ENCODE assay signal across 8 cellular contexts in the genomic region with DNA sequence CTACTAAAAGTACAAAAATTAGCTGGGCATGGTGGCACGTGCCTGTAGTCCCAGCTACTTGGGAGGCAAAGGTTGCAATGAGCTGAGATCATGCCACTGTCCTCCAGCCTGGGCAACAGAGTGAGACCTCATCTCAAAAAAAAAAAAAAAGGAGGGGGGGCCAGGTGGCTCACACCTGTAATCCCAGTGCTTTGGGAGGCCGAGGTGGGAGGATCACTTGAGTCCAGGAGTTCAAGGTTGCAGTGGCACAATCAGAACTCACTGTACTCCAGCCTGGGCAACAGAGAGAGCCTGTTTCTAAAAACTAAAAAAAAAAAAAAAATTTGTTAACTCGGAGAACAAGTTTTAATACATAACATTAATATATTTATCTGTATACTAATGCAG. TPM values are rescaled to one million over a fixed set of nuclear protein-coding genes. Genes with fewer than 3 reads are reported as not detected.
DNase-seq lines count a peak whose midpoint lies in the region; ATAC-seq and TF ChIP-seq lines count a peak whose summit lies in the region.
"Not testable (repeated sequence)": the region's sequence is repeated elsewhere in the genome, so short reads cannot be mapped to it uniquely, and the experiment has no call there.

No MANE protein-coding gene starts in this region.

- not testable (repeated sequence) for H3K9me3 Mint-ChIP-seq in CD8-positive, alpha-beta memory T cell; T-cell; activated T-helper 1 cell treated with anti-CD3 and anti-CD28 coated beads, Interleukin-12 subunit alpha, Interleukin-12 subunit beta, Interleukin-2, Interleukin-4 antibody, amounts not matched to agents 30 ng/mL and 10 ng/mL and 1 ng/mL, durations not matched to agents 14 hours and 24 hours and 36 hours

- not testable (repeated sequence) for TF ChIP-seq POLR2A in breast epithelium (IDR thresholded peaks at IDR 0.05); gastroesophageal sphincter (IDR thresholded peaks at IDR 0.05); upper lobe of left lung (IDR thresholded peaks at IDR 0.05)

- H2BK120ac ChIP-seq in mesenchymal stem cell (ENCODE audit: low read depth, low read length) = not testable (repeated sequence)

- H2AFZ ChIP-seq in mesenchymal stem cell (ENCODE audit: low read depth, low read length) = not testable (repeated sequence)

- TF ChIP-seq CTCF in breast epithelium (IDR thresholded peaks at IDR 0.05); gastroesophageal sphincter (IDR thresholded peaks at IDR 0.05); upper lobe of left lung (IDR thresholded peaks at IDR 0.05): not testable (repeated sequence)

- H3K27me3 Mint-ChIP-seq in CD8-positive, alpha-beta memory T cell; T-cell; activated T-helper 1 cell treated with anti-CD3 and anti-CD28 coated beads, Interleukin-12 subunit alpha, Interleukin-12 subunit beta, Interleukin-2, Interleukin-4 antibody, amounts not matched to agents 30 ng/mL and 10 ng/mL and 1 ng/mL, durations not matched to agents 14 hours and 24 hours and 36 hours (ENCODE audit: insufficient read depth): not testable (repeated sequence)

- not testable (repeated sequence) for H3K4me2 ChIP-seq in mesenchymal stem cell (ENCODE audit: low read length, poor library complexity, severe bottlenecking)

- CTCF ChIA-PET in CD8-positive, alpha-beta memory T cell (lab: Charles Lee) = interaction anchor here (5.7 kb wide), 1 partner anchor 19 kb away, joined by 48 read pairs; a partner anchor contains a TSS
- CTCF ChIA-PET in T-cell (lab: Charles Lee) = interaction anchor here (0.6 to 1.1 kb wide), 4 partner anchors 18 to 499 kb away, joined by 4 to 6 read pairs (median 6); no protein-coding TSS in a partner anchor

- H3K36me3 Mint-ChIP-seq in CD8-positive, alpha-beta memory T cell; T-cell; activated T-helper 1 cell treated with anti-CD3 and anti-CD28 coated beads, Interleukin-12 subunit alpha, Interleukin-12 subunit beta, Interleukin-2, Interleukin-4 antibody, amounts not matched to agents 30 ng/mL and 10 ng/mL and 1 ng/mL, durations not matched to agents 14 hours and 24 hours and 36 hours (ENCODE audit: low read depth): not testable (repeated sequence)

- POLR2A ChIA-PET in CD8-positive, alpha-beta memory T cell (lab: Charles Lee) = not testable (repeated sequence)
- POLR2A ChIA-PET in T-cell (lab: Charles Lee) = interaction anchor here in 1 of 2 donors (0.6 kb wide), 1 partner anchor 194 kb away, joined by 6 read pairs; no protein-coding TSS in a partner anchor

- H3K27me3 ChIP-seq in CD8-positive, alpha-beta memory T cell (ENCODE audit: insufficient read depth, low read length, poor library complexity, severe bottlenecking); breast epithelium; gastroesophageal sphincter; mesenchymal stem cell (ENCODE audit: control insufficient read depth in 1 of 2, insufficient read depth in 1 of 2, low read length in 2 of 2); upper lobe of left lung: not testable (repeated sequence)

- intact Hi-C loops in activated T-helper 1 cell treated with anti-CD3 and anti-CD28 coated beads, Interleukin-12 subunit alpha, Interleukin-12 subunit beta, Interleukin-2, Interleukin-4 antibody, amounts not matched to agents 30 ng/mL and 10 ng/mL and 1 ng/mL, durations not matched to agents 14 hours and 24 hours and 36 hours (cut with micrococcal nuclease); breast epithelium (cut with DNase I; ENCODE audit: low total_unique reads): not testable (repeated sequence)

- peak overlapping the region; percentile 89 to 99 (median 98) for H3K27ac Mint-ChIP-seq in CD8-positive, alpha-beta memory T cell
- peak overlapping the region; percentile 93 to 100 for H3K27ac Mint-ChIP-seq in T-cell
- H3K27ac Mint-ChIP-seq in activated T-helper 1 cell treated with anti-CD3 and anti-CD28 coated beads, Interleukin-12 subunit alpha, Interleukin-12 subunit beta, Interleukin-2, Interleukin-4 antibody, amounts not matched to agents 30 ng/mL and 10 ng/mL and 1 ng/mL, durations not matched to agents 14 hours and 24 hours and 36 hours = peak overlapping the region; percentile 100

- not testable (repeated sequence) for ATAC-seq in T-cell (replicated peaks in 1 of 4); gastroesophageal sphincter; upper lobe of left lung (ENCODE audit: low FRiP score in 2 of 2)

- H3K79me1 ChIP-seq in mesenchymal stem cell (replicated peaks; ENCODE audit: low read length, poor library complexity, severe bottlenecking) = not testable (repeated sequence)

- H3K4me3 ChIP-seq in CD8-positive, alpha-beta memory T cell (ENCODE audit: low read length); breast epithelium; gastroesophageal sphincter; mesenchymal stem cell (ENCODE audit: insufficient read depth in 1 of 2, low read depth in 1 of 2, low read length in 2 of 2); skin epidermis; upper lobe of left lung: not testable (repeated sequence)

- TF ChIP-seq EP300 in gastroesophageal sphincter (IDR thresholded peaks at IDR 0.05); upper lobe of left lung (IDR thresholded peaks at IDR 0.05): not testable (repeated sequence)

- not testable (repeated sequence) for H2BK15ac ChIP-seq in mesenchymal stem cell (ENCODE audit: low read depth, poor library complexity, severe bottlenecking)

- H3K9me3 ChIP-seq in CD8-positive, alpha-beta memory T cell (ENCODE audit: low read length); breast epithelium; gastroesophageal sphincter; mesenchymal stem cell (ENCODE audit: control insufficient read depth, low read length); upper lobe of left lung: not testable (repeated sequence)

- H4K8ac ChIP-seq in mesenchymal stem cell (ENCODE audit: low read length) = not testable (repeated sequence)

- not testable (repeated sequence) for H3K14ac ChIP-seq in mesenchymal stem cell (ENCODE audit: low read length in 2 of 2)

- not testable (repeated sequence) for H3K18ac ChIP-seq in mesenchymal stem cell (ENCODE audit: low read depth in 1 of 2, low read length in 2 of 2)

- H3K4me1 Mint-ChIP-seq in CD8-positive, alpha-beta memory T cell = peaks cover 37 to 51% (median 39%) of the 10 kb centered on the region in 3 donors
- peaks cover 56 to 71% (median 70%) of the 10 kb centered on the region in 3 donors for H3K4me1 Mint-ChIP-seq in T-cell
- peaks cover 58% of the 10 kb centered on the region for H3K4me1 Mint-ChIP-seq in activated T-helper 1 cell treated with anti-CD3 and anti-CD28 coated beads, Interleukin-12 subunit alpha, Interleukin-12 subunit beta, Interleukin-2, Interleukin-4 antibody, amounts not matched to agents 30 ng/mL and 10 ng/mL and 1 ng/mL, durations not matched to agents 14 hours and 24 hours and 36 hours (ENCODE audit: low read depth)

- peak overlapping the region in 1 of 2 experiments; percentile 16 for H2BK12ac ChIP-seq in mesenchymal stem cell (ENCODE audit: low read length in 2 of 2)

- H4K91ac ChIP-seq in mesenchymal stem cell (ENCODE audit: low read length) = not testable (repeated sequence)

- not testable (repeated sequence) for H2BK5ac ChIP-seq in mesenchymal stem cell (ENCODE audit: low read depth, low read length, poor library complexity, severe bottlenecking)

- 67 to 72% methylated on average over 1 to 3 of the region's 3 CpGs for WGBS in gastroesophageal sphincter (ENCODE audit: low coverage in 1 of 2), 2 donors
- 74% methylated on average over 2 of the region's 3 CpGs for WGBS in mesenchymal stem cell
- WGBS in upper lobe of left lung, 2 donors = 78 to 80% methylated on average over 3 of the region's 3 CpGs

- H3K4me1 ChIP-seq in CD8-positive, alpha-beta memory T cell (ENCODE audit: insufficient read depth, low read length) = peaks cover 38% of the 10 kb centered on the region
- H3K4me1 ChIP-seq in breast epithelium; mesenchymal stem cell (ENCODE audit: control insufficient read depth, insufficient read depth, low read depth, low read length): not testable (repeated sequence)
- H3K4me1 ChIP-seq in gastroesophageal sphincter (peaks cover 0 to 37% (median 0%) of the 10 kb centered on the region in 3 donors), upper lobe of left lung (peaks cover 32 to 40% (median 36%) of the 10 kb centered on the region in 4 donors)

- peak overlapping the region; percentile 84 for H3K27ac ChIP-seq in CD8-positive, alpha-beta memory T cell (ENCODE audit: low read depth, low read length)
- H3K27ac ChIP-seq in breast epithelium = peak overlapping the region; percentile 70
- H3K27ac ChIP-seq in gastroesophageal sphincter = peak overlapping the region; percentile 34 to 79 (median 67)
- not testable (repeated sequence) for H3K27ac ChIP-seq in mesenchymal stem cell (ENCODE audit: low read length, poor library complexity, severe bottlenecking)
- peak overlapping the region in 20 of 21 experiments; percentile 31 to 97 (median 80) for H3K27ac ChIP-seq in skin epidermis
- H3K27ac ChIP-seq in upper lobe of left lung = peak overlapping the region; percentile 70 to 91 (median 78)

- H3K4ac ChIP-seq in mesenchymal stem cell (ENCODE audit: low read depth in 1 of 2, low read length in 2 of 2) = not testable (repeated sequence)

- H2AK5ac ChIP-seq in mesenchymal stem cell (ENCODE audit: low read length, severe bottlenecking) = not testable (repeated sequence)

- not testable (repeated sequence) for H3K36me3 ChIP-seq in CD8-positive, alpha-beta memory T cell (ENCODE audit: insufficient read depth, low read length); breast epithelium; gastroesophageal sphincter; mesenchymal stem cell (ENCODE audit: control insufficient read depth in 1 of 2, insufficient read depth in 2 of 2, low read depth in 1 of 2, low read length in 2 of 2); upper lobe of left lung

- H3K9ac ChIP-seq in mesenchymal stem cell (ENCODE audit: low read length) = peak overlapping the region; percentile 78

- not testable (repeated sequence) for DNase-seq in CD8-positive, alpha-beta memory T cell; T-cell; activated T-helper 1 cell treated with anti-CD3 and anti-CD28 coated beads, Interleukin-12 subunit alpha, Interleukin-12 subunit beta, Interleukin-2, Interleukin-4 antibody, amounts not matched to agents 30 ng/mL and 10 ng/mL and 1 ng/mL, durations not matched to agents 14 hours and 24 hours and 36 hours (ENCODE audit: low spot score); breast epithelium (ENCODE audit: low spot score in 2 of 2); mesenchymal stem cell; upper lobe of left lung

- peak overlapping the region in 2 of 7 donors; percentile 37 to 74 for H3K4me3 Mint-ChIP-seq in CD8-positive, alpha-beta memory T cell
- H3K4me3 Mint-ChIP-seq in T-cell = peak overlapping the region in 1 of 3 donors; percentile 62
- H3K4me3 Mint-ChIP-seq in activated T-helper 1 cell treated with anti-CD3 and anti-CD28 coated beads, Interleukin-12 subunit alpha, Interleukin-12 subunit beta, Interleukin-2, Interleukin-4 antibody, amounts not matched to agents 30 ng/mL and 10 ng/mL and 1 ng/mL, durations not matched to agents 14 hours and 24 hours and 36 hours = peak overlapping the region; percentile 15

- not testable (repeated sequence) for H3K23ac ChIP-seq in mesenchymal stem cell (ENCODE audit: low read length in 2 of 2)

RNA-seq across cellular contexts. Expression of a gene that starts 5.6 kb away (rescaled TPM):
- 100 to 1,000 TPM; 105 to 106 TPM for total RNA-seq in CD8-positive, alpha-beta memory T cell
- polyA plus RNA-seq in CD8-positive, alpha-beta memory T cell = 64.5 TPM
- total RNA-seq in T-cell = 100 to 1,000 TPM in 2 of 5 donors, 10 to 100 TPM in 3; 60.4 to 141 (median 69.8) TPM
- 120 and 127 TPM in 2 replicates for total RNA-seq in activated T-helper 1 cell treated with anti-CD3 and anti-CD28 coated beads, Interleukin-12 subunit alpha, Interleukin-12 subunit beta, Interleukin-2, Interleukin-4 antibody, amounts not matched to agents 30 ng/mL and 10 ng/mL and 1 ng/mL, durations not matched to agents 14 hours and 24 hours and 36 hours
- total RNA-seq in breast epithelium = 10 to 100 TPM; 44.8 to 81.1 (median 60.0) TPM
- total RNA-seq in gastroesophageal sphincter = 10 to 100 TPM; 49.2 to 66.7 (median 60.2) TPM
- 36.6 TPM for polyA plus RNA-seq in mesenchymal stem cell (2013, experiment 1 of 2)
- 38.5 TPM for polyA plus RNA-seq in mesenchymal stem cell (2013, experiment 2 of 2)
- total RNA-seq in upper lobe of left lung = 10 to 100 TPM; 34.0 to 64.0 (median 45.2) TPM

RNA-seq across cellular contexts. Expression of a gene that starts 22.1 kb away (rescaled TPM):
- total RNA-seq in CD8-positive, alpha-beta memory T cell = 1 to 10 TPM; 2.7 TPM
- 0.68 TPM for polyA plus RNA-seq in CD8-positive, alpha-beta memory T cell
- total RNA-seq in T-cell (1 to 10 TPM in 4 of 5 donors, under 1 TPM in 1; 0.82 to 4.7 (median 3.8) TPM), breast epithelium (100 to 1,000 TPM in 1 of 3 donors, 10 to 100 TPM in 2; 26.7 to 236 (median 41.4) TPM), gastroesophageal sphincter (10 to 100 TPM; 16.2 to 33.4 (median 22.8) TPM), upper lobe of left lung (10 to 100 TPM in 5 of 6 donors, 1 to 10 TPM in 1; 8.5 to 36.5 (median 15.6) TPM)
- 4.0 and 4.8 TPM in 2 replicates for total RNA-seq in activated T-helper 1 cell treated with anti-CD3 and anti-CD28 coated beads, Interleukin-12 subunit alpha, Interleukin-12 subunit beta, Interleukin-2, Interleukin-4 antibody, amounts not matched to agents 30 ng/mL and 10 ng/mL and 1 ng/mL, durations not matched to agents 14 hours and 24 hours and 36 hours
- polyA plus RNA-seq in mesenchymal stem cell (2013, experiment 1 of 2) = 0.43 TPM
- 0.40 TPM for polyA plus RNA-seq in mesenchymal stem cell (2013, experiment 2 of 2)
